ENCODE assay signal across 1 cellular context in genomic region chr9:8533681-8534080, GRCh38.
TF ChIP-seq lines count a peak whose summit lies in the region.

No MANE protein-coding gene starts in this region.

TF ChIP-seq in GM23338, 12 proteins besides CTCF, POLR2A, EP300 and RAD21 (continued from another document):
- TF ChIP-seq, protein P1, sequence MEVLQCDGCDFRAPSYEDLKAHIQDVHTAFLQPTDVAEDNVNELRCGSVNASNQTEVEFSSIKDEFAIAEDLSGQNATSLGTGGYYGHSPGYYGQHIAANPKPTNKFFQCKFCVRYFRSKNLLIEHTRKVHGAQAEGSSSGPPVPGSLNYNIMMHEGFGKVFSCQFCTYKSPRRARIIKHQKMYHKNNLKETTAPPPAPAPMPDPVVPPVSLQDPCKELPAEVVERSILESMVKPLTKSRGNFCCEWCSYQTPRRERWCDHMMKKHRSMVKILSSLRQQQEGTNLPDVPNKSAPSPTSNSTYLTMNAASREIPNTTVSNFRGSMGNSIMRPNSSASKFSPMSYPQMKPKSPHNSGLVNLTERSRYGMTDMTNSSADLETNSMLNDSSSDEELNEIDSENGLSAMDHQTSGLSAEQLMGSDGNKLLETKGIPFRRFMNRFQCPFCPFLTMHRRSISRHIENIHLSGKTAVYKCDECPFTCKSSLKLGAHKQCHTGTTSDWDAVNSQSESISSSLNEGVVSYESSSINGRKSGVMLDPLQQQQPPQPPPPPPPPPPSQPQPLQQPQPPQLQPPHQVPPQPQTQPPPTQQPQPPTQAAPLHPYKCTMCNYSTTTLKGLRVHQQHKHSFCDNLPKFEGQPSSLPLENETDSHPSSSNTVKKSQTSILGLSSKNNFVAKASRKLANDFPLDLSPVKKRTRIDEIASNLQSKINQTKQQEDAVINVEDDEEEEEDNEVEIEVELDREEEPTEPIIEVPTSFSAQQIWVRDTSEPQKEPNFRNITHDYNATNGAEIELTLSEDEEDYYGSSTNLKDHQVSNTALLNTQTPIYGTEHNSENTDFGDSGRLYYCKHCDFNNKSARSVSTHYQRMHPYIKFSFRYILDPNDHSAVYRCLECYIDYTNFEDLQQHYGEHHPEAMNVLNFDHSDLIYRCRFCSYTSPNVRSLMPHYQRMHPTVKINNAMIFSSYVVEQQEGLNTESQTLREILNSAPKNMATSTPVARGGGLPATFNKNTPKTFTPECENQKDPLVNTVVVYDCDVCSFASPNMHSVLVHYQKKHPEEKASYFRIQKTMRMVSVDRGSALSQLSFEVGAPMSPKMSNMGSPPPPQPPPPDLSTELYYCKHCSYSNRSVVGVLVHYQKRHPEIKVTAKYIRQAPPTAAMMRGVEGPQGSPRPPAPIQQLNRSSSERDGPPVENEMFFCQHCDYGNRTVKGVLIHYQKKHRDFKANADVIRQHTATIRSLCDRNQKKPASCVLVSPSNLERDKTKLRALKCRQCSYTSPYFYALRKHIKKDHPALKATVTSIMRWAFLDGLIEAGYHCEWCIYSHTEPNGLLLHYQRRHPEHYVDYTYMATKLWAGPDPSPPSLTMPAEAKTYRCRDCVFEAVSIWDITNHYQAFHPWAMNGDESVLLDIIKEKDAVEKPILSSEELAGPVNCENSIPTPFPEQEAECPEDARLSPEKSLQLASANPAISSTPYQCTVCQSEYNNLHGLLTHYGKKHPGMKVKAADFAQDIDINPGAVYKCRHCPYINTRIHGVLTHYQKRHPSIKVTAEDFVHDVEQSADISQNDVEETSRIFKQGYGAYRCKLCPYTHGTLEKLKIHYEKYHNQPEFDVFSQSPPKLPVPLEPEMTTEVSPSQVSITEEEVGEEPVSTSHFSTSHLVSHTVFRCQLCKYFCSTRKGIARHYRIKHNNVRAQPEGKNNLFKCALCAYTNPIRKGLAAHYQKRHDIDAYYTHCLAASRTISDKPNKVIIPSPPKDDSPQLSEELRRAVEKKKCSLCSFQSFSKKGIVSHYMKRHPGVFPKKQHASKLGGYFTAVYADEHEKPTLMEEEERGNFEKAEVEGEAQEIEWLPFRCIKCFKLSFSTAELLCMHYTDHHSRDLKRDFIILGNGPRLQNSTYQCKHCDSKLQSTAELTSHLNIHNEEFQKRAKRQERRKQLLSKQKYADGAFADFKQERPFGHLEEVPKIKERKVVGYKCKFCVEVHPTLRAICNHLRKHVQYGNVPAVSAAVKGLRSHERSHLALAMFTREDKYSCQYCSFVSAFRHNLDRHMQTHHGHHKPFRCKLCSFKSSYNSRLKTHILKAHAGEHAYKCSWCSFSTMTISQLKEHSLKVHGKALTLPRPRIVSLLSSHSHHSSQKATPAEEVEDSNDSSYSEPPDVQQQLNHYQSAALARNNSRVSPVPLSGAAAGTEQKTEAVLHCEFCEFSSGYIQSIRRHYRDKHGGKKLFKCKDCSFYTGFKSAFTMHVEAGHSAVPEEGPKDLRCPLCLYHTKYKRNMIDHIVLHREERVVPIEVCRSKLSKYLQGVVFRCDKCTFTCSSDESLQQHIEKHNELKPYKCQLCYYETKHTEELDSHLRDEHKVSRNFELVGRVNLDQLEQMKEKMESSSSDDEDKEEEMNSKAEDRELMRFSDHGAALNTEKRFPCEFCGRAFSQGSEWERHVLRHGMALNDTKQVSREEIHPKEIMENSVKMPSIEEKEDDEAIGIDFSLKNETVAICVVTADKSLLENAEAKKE (CRISPR knock-in tag; IDR thresholded peaks at IDR 0.05) = no peak
- TF ChIP-seq EZH2phosphoT487 (IDR thresholded peaks at IDR 0.05; ENCODE audit: unreplicated experiment) (no peak), REST (IDR thresholded peaks at IDR 0.05; ENCODE audit: unreplicated experiment) (no peak), NANOG (IDR thresholded peaks at IDR 0.05; ENCODE audit: borderline replicate concordance) (no peak), ETS1 (IDR thresholded peaks at IDR 0.05) (no peak), EZH2 (IDR thresholded peaks at IDR 0.05; ENCODE audit: low read depth, unreplicated experiment) (no peak), STAT1 (IDR thresholded peaks at IDR 0.05; ENCODE audit: unreplicated experiment) (no peak), JUNB (IDR thresholded peaks at IDR 0.05; ENCODE audit: unreplicated experiment) (no peak)
